In the genomic region with DNA sequence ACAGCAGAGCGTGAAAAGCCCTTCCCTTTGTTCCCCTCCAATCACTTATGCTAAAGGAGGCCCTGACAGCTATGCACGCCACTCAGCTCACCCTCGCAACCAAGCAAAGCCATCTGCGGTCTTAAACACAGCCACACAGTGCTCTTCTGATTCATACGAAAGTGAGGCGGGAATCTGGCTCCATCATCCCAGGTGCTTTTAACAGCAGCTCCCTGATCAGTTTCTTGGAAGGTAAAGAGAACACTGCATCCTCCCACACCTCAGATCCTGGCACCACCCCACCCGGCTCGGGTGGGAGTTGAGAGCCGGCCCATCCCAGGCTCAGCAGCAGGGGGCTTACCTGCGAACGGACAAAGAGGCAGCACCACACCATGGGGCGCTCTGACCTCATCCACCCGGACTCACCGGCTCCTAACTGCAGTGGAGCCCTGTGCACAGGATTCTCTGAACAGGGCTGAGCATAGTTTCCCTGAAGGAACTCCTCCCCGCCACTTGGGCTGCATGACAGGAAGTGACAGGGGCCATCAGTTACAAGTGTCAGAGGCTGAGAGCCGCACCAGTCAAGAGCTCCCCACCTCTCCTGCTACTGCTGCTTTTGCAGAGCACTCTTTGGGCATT, we compare ENCODE assay signal across 1 cellular context.
TF ChIP-seq lines count a peak whose summit lies in the region.

No MANE protein-coding gene starts in this region.

TF ChIP-seq in GM12878, 131 proteins besides CTCF, POLR2A, EP300 and RAD21 (continued from another document and continues in another):
- TF ChIP-seq ZBTB4 (CRISPR knock-in tag; IDR thresholded peaks at IDR 0.05) (no peak), SUZ12 (IDR thresholded peaks at IDR 0.05; ENCODE audit: unreplicated experiment) (no peak), SIN3A (IDR thresholded peaks at IDR 0.05; ENCODE audit: low read depth, low read length) (peak; percentile 23; the same call in 1 of the 2 replicates), ATF7 (IDR thresholded peaks at IDR 0.05; ENCODE audit: low read depth) (no peak), SUPT20H (IDR thresholded peaks at IDR 0.05; ENCODE audit: borderline replicate concordance, control insufficient read depth, low read depth, low read length) (no peak), ZNF24 (IDR thresholded peaks at IDR 0.05) (no peak), NR2C1 (IDR thresholded peaks at IDR 0.05) (no peak), POLR2AphosphoS5 (IDR thresholded peaks at IDR 0.05; ENCODE audit: low read length) (0 out of 2 replicates have a peak, but pooled peaks have one; percentile 32), WRNIP1 (IDR thresholded peaks at IDR 0.05; ENCODE audit: borderline replicate concordance, low read depth, low read length) (no peak), REST (IDR thresholded peaks at IDR 0.05; ENCODE audit: low read depth, low read length) (no peak), NRF1 (conservative IDR thresholded peaks at IDR 0.05; ENCODE audit: low read depth, low read length) (no peak), GATAD2B (conservative IDR thresholded peaks at IDR 0.05; ENCODE audit: low read depth) (0 out of 2 replicates have a peak, but pooled peaks have one; percentile 64), DPF2 (IDR thresholded peaks at IDR 0.05) (peak; percentile 84; the same call in 1 of the 2 replicates), ZNF207 (IDR thresholded peaks at IDR 0.05; ENCODE audit: borderline replicate concordance) (no peak), EGR1 (IDR thresholded peaks at IDR 0.05; ENCODE audit: borderline replicate concordance in 1 of 2, low read depth in 2 of 2, low read length in 2 of 2) (no peak), SP1 (IDR thresholded peaks at IDR 0.05; ENCODE audit: low read depth, low read length) (no peak), MEF2A (IDR thresholded peaks at IDR 0.05; ENCODE audit: insufficient read depth, low read depth, low read length) (no peak), PRDM15 (CRISPR knock-in tag; IDR thresholded peaks at IDR 0.05) (no peak), ZNF217 (IDR thresholded peaks at IDR 0.05) (no peak), POU2F2 (IDR thresholded peaks at IDR 0.05; ENCODE audit: borderline replicate concordance, low read depth, low read length) (no peak), ZZZ3 (IDR thresholded peaks at IDR 0.05; ENCODE audit: control insufficient read depth, insufficient read length, low read depth) (no peak), PAX8 (IDR thresholded peaks at IDR 0.05) (no peak), RELA (IDR thresholded peaks at IDR 0.05; ENCODE audit: borderline replicate concordance, partially characterized antibody) (no peak), MYC (IDR thresholded peaks at IDR 0.05; ENCODE audit: insufficient read depth, insufficient read length, insufficient replicate concordance, low read length, severe bottlenecking) (no peak), BCL11A (IDR thresholded peaks at IDR 0.05; ENCODE audit: low read depth, low read length) (peak; percentile 65; the same call in 1 of the 2 replicates), KAT2A (conservative IDR thresholded peaks at IDR 0.05; ENCODE audit: control insufficient read depth, low read depth, low read length) (no peak), CREM (IDR thresholded peaks at IDR 0.05; ENCODE audit: low read depth) (peak; percentile 43), SMAD5 (IDR thresholded peaks at IDR 0.05; ENCODE audit: low read depth) (0 out of 2 replicates have a peak, but pooled peaks have one; percentile 29), EED (IDR thresholded peaks at IDR 0.05; ENCODE audit: low read depth) (peak; percentile 88), BHLHE40 (IDR thresholded peaks at IDR 0.05; ENCODE audit: borderline replicate concordance in 1 of 2, low read depth in 2 of 2, low read length in 1 of 2) (peak; percentile 51 to 77; a peak in 2 of 4 replicates)
- TF ChIP-seq, protein P1, sequence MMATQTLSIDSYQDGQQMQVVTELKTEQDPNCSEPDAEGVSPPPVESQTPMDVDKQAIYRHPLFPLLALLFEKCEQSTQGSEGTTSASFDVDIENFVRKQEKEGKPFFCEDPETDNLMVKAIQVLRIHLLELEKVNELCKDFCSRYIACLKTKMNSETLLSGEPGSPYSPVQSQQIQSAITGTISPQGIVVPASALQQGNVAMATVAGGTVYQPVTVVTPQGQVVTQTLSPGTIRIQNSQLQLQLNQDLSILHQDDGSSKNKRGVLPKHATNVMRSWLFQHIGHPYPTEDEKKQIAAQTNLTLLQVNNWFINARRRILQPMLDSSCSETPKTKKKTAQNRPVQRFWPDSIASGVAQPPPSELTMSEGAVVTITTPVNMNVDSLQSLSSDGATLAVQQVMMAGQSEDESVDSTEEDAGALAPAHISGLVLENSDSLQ (IDR thresholded peaks at IDR 0.05), result peak; percentile 93
- TF ChIP-seq, protein P2, sequence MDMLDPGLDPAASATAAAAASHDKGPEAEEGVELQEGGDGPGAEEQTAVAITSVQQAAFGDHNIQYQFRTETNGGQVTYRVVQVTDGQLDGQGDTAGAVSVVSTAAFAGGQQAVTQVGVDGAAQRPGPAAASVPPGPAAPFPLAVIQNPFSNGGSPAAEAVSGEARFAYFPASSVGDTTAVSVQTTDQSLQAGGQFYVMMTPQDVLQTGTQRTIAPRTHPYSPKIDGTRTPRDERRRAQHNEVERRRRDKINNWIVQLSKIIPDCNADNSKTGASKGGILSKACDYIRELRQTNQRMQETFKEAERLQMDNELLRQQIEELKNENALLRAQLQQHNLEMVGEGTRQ (IDR thresholded peaks at IDR 0.05; ENCODE audit: borderline replicate concordance, low read depth, low read length), result no peak
- TF ChIP-seq, protein P3, sequence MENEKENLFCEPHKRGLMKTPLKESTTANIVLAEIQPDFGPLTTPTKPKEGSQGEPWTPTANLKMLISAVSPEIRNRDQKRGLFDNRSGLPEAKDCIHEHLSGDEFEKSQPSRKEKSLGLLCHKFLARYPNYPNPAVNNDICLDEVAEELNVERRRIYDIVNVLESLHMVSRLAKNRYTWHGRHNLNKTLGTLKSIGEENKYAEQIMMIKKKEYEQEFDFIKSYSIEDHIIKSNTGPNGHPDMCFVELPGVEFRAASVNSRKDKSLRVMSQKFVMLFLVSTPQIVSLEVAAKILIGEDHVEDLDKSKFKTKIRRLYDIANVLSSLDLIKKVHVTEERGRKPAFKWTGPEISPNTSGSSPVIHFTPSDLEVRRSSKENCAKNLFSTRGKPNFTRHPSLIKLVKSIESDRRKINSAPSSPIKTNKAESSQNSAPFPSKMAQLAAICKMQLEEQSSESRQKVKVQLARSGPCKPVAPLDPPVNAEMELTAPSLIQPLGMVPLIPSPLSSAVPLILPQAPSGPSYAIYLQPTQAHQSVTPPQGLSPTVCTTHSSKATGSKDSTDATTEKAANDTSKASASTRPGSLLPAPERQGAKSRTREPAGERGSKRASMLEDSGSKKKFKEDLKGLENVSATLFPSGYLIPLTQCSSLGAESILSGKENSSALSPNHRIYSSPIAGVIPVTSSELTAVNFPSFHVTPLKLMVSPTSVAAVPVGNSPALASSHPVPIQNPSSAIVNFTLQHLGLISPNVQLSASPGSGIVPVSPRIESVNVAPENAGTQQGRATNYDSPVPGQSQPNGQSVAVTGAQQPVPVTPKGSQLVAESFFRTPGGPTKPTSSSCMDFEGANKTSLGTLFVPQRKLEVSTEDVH (IDR thresholded peaks at IDR 0.05; ENCODE audit: low read depth, partially characterized antibody), result no peak
- TF ChIP-seq, protein P4, sequence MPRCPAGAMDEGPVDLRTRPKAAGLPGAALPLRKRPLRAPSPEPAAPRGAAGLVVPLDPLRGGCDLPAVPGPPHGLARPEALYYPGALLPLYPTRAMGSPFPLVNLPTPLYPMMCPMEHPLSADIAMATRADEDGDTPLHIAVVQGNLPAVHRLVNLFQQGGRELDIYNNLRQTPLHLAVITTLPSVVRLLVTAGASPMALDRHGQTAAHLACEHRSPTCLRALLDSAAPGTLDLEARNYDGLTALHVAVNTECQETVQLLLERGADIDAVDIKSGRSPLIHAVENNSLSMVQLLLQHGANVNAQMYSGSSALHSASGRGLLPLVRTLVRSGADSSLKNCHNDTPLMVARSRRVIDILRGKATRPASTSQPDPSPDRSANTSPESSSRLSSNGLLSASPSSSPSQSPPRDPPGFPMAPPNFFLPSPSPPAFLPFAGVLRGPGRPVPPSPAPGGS (IDR thresholded peaks at IDR 0.05; ENCODE audit: borderline replicate concordance, insufficient read depth, low read depth, low read length, poor library complexity, severe bottlenecking), result no peak
- TF ChIP-seq, protein P5, sequence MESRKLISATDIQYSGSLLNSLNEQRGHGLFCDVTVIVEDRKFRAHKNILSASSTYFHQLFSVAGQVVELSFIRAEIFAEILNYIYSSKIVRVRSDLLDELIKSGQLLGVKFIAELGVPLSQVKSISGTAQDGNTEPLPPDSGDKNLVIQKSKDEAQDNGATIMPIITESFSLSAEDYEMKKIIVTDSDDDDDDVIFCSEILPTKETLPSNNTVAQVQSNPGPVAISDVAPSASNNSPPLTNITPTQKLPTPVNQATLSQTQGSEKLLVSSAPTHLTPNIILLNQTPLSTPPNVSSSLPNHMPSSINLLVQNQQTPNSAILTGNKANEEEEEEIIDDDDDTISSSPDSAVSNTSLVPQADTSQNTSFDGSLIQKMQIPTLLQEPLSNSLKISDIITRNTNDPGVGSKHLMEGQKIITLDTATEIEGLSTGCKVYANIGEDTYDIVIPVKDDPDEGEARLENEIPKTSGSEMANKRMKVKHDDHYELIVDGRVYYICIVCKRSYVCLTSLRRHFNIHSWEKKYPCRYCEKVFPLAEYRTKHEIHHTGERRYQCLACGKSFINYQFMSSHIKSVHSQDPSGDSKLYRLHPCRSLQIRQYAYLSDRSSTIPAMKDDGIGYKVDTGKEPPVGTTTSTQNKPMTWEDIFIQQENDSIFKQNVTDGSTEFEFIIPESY (IDR thresholded peaks at IDR 0.05), result no peak
